Comparison of ENCODE assay signal across 11 cellular contexts in genomic region chr3:112391648-112392047, GRCh38. TPM values are rescaled to one million over a fixed set of nuclear protein-coding genes. Genes with fewer than 3 reads are reported as not detected.
DNase-seq lines count a peak whose midpoint lies in the region; ATAC-seq and TF ChIP-seq lines count a peak whose summit lies in the region.
"Had no signal": no experiment of that assay in that cellular context is flagged by ENCODE, and none has a peak within 500 bp of the region (broad histone marks: within the 10 kb centered on the region; RNA-seq: fewer than 3 reads in every experiment).

No MANE protein-coding gene starts in this region.

- TF ChIP-seq CTCF in dorsolateral prefrontal cortex (IDR thresholded peaks at IDR 0.05 in 54 of 56, conservative IDR thresholded peaks at IDR 0.05 in 2 of 56; ENCODE audit: low read depth in 1 of 56, partially characterized antibody in 56 of 56) (no peak), neural crest cell (conservative IDR thresholded peaks at IDR 0.05) (no peak)

- H3K4me2 ChIP-seq in BLaER1, result peak overlapping the region; percentile 61
- H3K4me2 ChIP-seq in Karpas-422 (ENCODE audit: low read depth, low read length, poor library complexity, severe bottlenecking), result no peak overlapping the region

- H3K9me2 ChIP-seq in Karpas-422 (replicated peaks; ENCODE audit: insufficient read depth, low read length), result no peaks in the 10 kb centered on the region

- peaks cover 4% of the 10 kb centered on the region for H3K9me3 Mint-ChIP-seq in neural crest cell

- H3K36me3 Mint-ChIP-seq in neural crest cell (ENCODE audit: low read depth), result peaks cover 8% of the 10 kb centered on the region

- H4K20me1 ChIP-seq in BLaER1 (no peaks in the 10 kb centered on the region), Karpas-422 (ENCODE audit: insufficient read depth, low read depth, low read length) (no peaks in the 10 kb centered on the region)

- no peaks in the 10 kb centered on the region for H3K27me3 ChIP-seq in BLaER1
- H3K27me3 ChIP-seq in HUES6 (ENCODE audit: control insufficient read depth, insufficient read depth, low read length), result no peaks in the 10 kb centered on the region
- no peaks in the 10 kb centered on the region for H3K27me3 ChIP-seq in dorsolateral prefrontal cortex
- no peaks in the 10 kb centered on the region for H3K27me3 ChIP-seq in Karpas-422 (ENCODE audit: low read length)

- no peaks in the 10 kb centered on the region for H3K79me2 ChIP-seq in Karpas-422 (ENCODE audit: low read length)

- peaks cover 58% of the 10 kb centered on the region for H3K4me1 Mint-ChIP-seq in neural crest cell

- H3K36me3 ChIP-seq in BLaER1 (peaks cover 7% of the 10 kb centered on the region; the same call in 1 of the 2 replicates), HUES6 (ENCODE audit: control insufficient read depth, insufficient read depth, low read length) (0 out of 2 replicates have a peak, but pooled peaks cover 3% of the 10 kb centered on the region), Karpas-422 (ENCODE audit: insufficient read depth, low read length) (no peaks in the 10 kb centered on the region)

- ATAC-seq in GM21786 (IDR thresholded peaks at IDR 0.05; ENCODE audit: unreplicated experiment) (no peak), GM19324 (IDR thresholded peaks at IDR 0.05; ENCODE audit: low FRiP score, unreplicated experiment) (no peak)
- ATAC-seq: K562 had no signal

- intact Hi-C loops in dorsolateral prefrontal cortex (cut with DNase I), result loop anchor here (2.0 to 10.0 kb wide), 2 partner anchors 59 to 123 kb away; partner anchors contain the start of gene CD200 (in 2 of the 2)

- H3K4me3 ChIP-seq in BLaER1 (no peak overlapping the region), HUES6 (ENCODE audit: low read depth, low read length) (no peak overlapping the region), dorsolateral prefrontal cortex (peak overlapping the region in 1 of 59 donors; percentile 1), Karpas-422 (ENCODE audit: low read length) (no peak overlapping the region)
- H3K4me3 ChIP-seq: K562 had no signal

- H3K27me3 Mint-ChIP-seq in neural crest cell (ENCODE audit: low read depth), result no peaks in the 10 kb centered on the region

- H3K4me3 Mint-ChIP-seq in neural crest cell, result peak overlapping the region; percentile 6

- peak overlapping the region; percentile 63 for H3K9ac ChIP-seq in BLaER1
- H3K9ac ChIP-seq in HUES6 (ENCODE audit: low read length), result peak overlapping the region; percentile 57
- H3K9ac ChIP-seq in Karpas-422 (ENCODE audit: low read length), result no peak overlapping the region

- peaks cover 17% of the 10 kb centered on the region for H3K9me3 ChIP-seq in BLaER1
- H3K9me3 ChIP-seq in HUES6 (ENCODE audit: control insufficient read depth, insufficient read depth, low read depth, low read length), result peaks cover 17% of the 10 kb centered on the region
- peaks cover 2% of the 10 kb centered on the region; the same call in 1 of the 2 replicates for H3K9me3 ChIP-seq in Karpas-422 (ENCODE audit: low read length)

- no peak overlapping the region for H2AFZ ChIP-seq in Karpas-422 (ENCODE audit: low read length)

- H3K27ac ChIP-seq in BLaER1 (peak overlapping the region; percentile 83), HUES6 (ENCODE audit: low read depth, low read length) (peak overlapping the region; percentile 78), dorsolateral prefrontal cortex (peak overlapping the region; percentile 87 to 99 (median 97)), Karpas-422 (ENCODE audit: low read length) (no peak overlapping the region)

- H3K27ac Mint-ChIP-seq in neural crest cell (ENCODE audit: unreplicated experiment), result peak overlapping the region; percentile 93

- DNase-seq in dorsolateral prefrontal cortex (no peak), neural crest cell (ENCODE audit: low read depth, low spot score) (no peak), Karpas-422 (no peak)
- no peak for DNase-seq in effector CD8-positive, alpha-beta T cell (lab: John Stamatoyannopoulos, UW)
- DNase-seq: DMS 273 treated with DMSO at 0.1 percent for 48 hours, SIG-M5 had no signal

- H3K4me1 ChIP-seq in BLaER1, result peaks cover 74% of the 10 kb centered on the region
- H3K4me1 ChIP-seq in HUES6 (ENCODE audit: control insufficient read depth, insufficient read depth, low read length), result peaks cover 27% of the 10 kb centered on the region
- no peaks in the 10 kb centered on the region for H3K4me1 ChIP-seq in Karpas-422 (ENCODE audit: low read length)

RNA-seq across cellular contexts. Expression of gene CD200, which starts 58.7 kb away (rescaled TPM):
- total RNA-seq in dorsolateral prefrontal cortex (100 to 1,000 TPM in 13 of 120 experiments, 10 to 100 TPM in 107; 27.6 to 121 (median 80.1) TPM), neural crest cell (66.7 and 67.0 TPM in 2 replicates)
- total RNA-seq in Karpas-422 (2014; rRNA removed; shearing (Covaris generic); ENCODE audit: low replicate concordance), result not detected in 2 replicates

Comparison
In these comparisons a context has a peak if more than half of its experiments do, and no peak if none do; other contexts are left out.
1. RNA of gene CD200, which starts 58.7 kb away (total RNA-seq): 27.6 to 121 TPM in dorsolateral prefrontal cortex and 66.7 to 67.0 TPM in neural crest cell; not detected in Karpas-422; every median in the first group is over 10 times any median in the second.